In the genomic region with DNA sequence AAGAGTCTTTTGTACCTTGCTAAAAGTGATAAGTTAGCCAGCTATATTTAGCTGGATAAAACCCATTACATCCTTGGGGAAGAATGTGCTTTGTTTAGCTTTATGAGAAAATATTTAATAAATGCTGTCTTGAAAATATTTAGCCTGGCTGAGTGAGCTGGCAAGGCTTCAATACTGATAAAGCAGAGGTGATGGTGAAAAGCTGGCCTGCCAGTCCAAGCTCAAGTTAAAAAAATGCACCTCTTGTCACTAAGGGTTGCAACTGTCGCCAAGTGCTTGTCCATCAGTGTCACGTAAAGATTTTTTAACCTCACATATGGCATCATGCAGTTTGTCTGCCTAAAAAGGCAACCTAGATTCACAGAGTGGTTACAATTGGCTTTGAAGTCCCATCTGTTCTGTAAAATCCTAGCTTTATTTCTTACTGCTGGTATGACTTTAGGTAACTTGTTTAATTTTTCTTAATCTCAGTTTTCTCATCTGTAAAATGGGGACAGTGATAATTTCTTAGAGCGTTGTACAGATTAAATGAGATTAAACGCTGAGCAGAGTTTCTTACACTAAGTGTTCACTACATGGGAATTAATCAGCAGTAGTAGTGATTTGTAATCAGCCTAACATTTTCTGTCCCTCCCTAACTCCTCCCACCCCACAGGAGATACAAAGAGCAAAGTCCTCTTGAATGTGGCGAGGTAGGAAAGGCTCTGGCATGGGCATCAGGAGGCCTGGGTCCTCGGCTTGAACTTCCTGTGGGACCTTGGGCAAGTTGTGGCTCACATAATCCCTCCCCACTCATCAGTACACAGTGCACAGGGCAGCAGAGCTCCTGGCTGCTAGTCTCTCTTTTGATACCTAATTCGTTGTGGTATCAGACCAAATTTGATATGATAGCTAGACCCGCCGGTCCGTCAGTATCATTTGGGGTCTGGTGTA, we compare ENCODE assay signal across 11 cellular contexts. TPM values are rescaled to one million over a fixed set of nuclear protein-coding genes. Genes with fewer than 3 reads are reported as not detected.
DNase-seq lines count a peak whose midpoint lies in the region; ATAC-seq and TF ChIP-seq lines count a peak whose summit lies in the region.
"Had no signal": no experiment of that assay in that cellular context is flagged by ENCODE, and none has a peak within 500 bp of the region (broad histone marks: within the 10 kb centered on the region; RNA-seq: fewer than 3 reads in every experiment).

No MANE protein-coding gene starts in this region.

- H4K20me1 ChIP-seq in mammary epithelial cell (ENCODE audit: insufficient read depth, low read length): no peaks in the 10 kb centered on the region

- H3K4me1 Mint-ChIP-seq in MCF 10A (ENCODE audit: insufficient read depth, unreplicated experiment): peaks cover 68% of the 10 kb centered on the region

- H3K4me3 Mint-ChIP-seq in MCF 10A (ENCODE audit: unreplicated experiment): no peak overlapping the region
- H3K4me3 Mint-ChIP-seq: brain; T-helper 2 cell treated with Interferon-gamma antibody and Interleukin-4, amounts not matched to agents 5 μg/mL and 100 μg/mL, for 36 hours had no signal

- TF ChIP-seq CTCF in MCF 10A (IDR thresholded peaks at IDR 0.05; ENCODE audit: unreplicated experiment) (no peak), mammary epithelial cell (conservative IDR thresholded peaks at IDR 0.05 in 1 of 2, IDR thresholded peaks at IDR 0.05 in 1 of 2; ENCODE audit: extremely low read depth in 1 of 2, insufficient read depth in 1 of 2, low read depth in 1 of 2, low read length in 2 of 2) (no peak)

- DNase-seq in MCF 10A (ENCODE audit: unreplicated experiment) (no peak), mammary epithelial cell (no peak), myocyte (ENCODE audit: low read depth) (peak; percentile 22), posterior cingulate gyrus (no peak)
- no peak for DNase-seq in stimulated activated CD8-positive, alpha-beta memory T cell treated with anti-CD3 and anti-CD28 coated beads, Interleukin-4, amount 100 ng/mL, for 48 hours

- H3K9me3 ChIP-seq in mammary epithelial cell (replicated peaks; ENCODE audit: insufficient read depth, low read length) (no peaks in the 10 kb centered on the region), esophagus (ENCODE audit: control insufficient read depth in 2 of 2, insufficient read depth in 1 of 2, low read depth in 1 of 2, low read length in 1 of 2) (no peaks in the 10 kb centered on the region)

- 70% methylated on average over 10 of the region's 10 CpGs for WGBS in mammary epithelial cell (ENCODE audit: low coverage, missing lambda C conversion rate)
- WGBS in esophagus, 2 donors: 61 to 71% methylated on average over 10 of the region's 10 CpGs

- H3K27me3 Mint-ChIP-seq in MCF 10A (ENCODE audit: insufficient read depth, unreplicated experiment): no peaks in the 10 kb centered on the region

- H3K4me3 ChIP-seq in mammary epithelial cell (replicated peaks in 1 of 3; ENCODE audit: insufficient read depth in 1 of 3, low read depth in 2 of 3, low read length in 3 of 3) (no peak overlapping the region), esophagus (ENCODE audit: low read depth in 1 of 2, low read length in 2 of 2) (no peak overlapping the region)

- no peak overlapping the region for H3K9ac ChIP-seq in mammary epithelial cell (ENCODE audit: insufficient read depth, low read length)

- H3K27ac ChIP-seq in mammary epithelial cell (ENCODE audit: insufficient read depth, low read depth, low read length) (no peak overlapping the region), esophagus (ENCODE audit: low read depth in 2 of 2, low read length in 1 of 2) (peak overlapping the region; percentile 41 to 76)
- H3K27ac ChIP-seq: C4-2B had no signal

- BruUV-seq in MCF 10A (replicated peaks; lab: Mats Ljungman, UMichigan) (no TSS peak), mammary epithelial cell (replicated peaks; lab: Mats Ljungman, UMichigan) (no TSS peak)

- intact Hi-C loops in MCF 10A (cut with micrococcal nuclease) (no loop called here), mammary epithelial cell (cut with micrococcal nuclease) (no loop called here), posterior cingulate gyrus (cut with DNase I) (no loop called here)

- in situ Hi-C loops in mammary epithelial cell (cut with MboI; ENCODE audit: low sequenced_read_pairs in 2 of 2): loop anchor here (25.0 kb wide), 2 partner anchors 777 to 1027 kb away; no protein-coding TSS in a partner anchor

- H3K36me3 ChIP-seq in mammary epithelial cell (ENCODE audit: insufficient read depth, low read length) (no peaks in the 10 kb centered on the region), esophagus (ENCODE audit: control insufficient read depth in 2 of 2, insufficient read depth in 2 of 2, low read length in 1 of 2) (peaks cover 0 to 3% of the 10 kb centered on the region in 2 donors)

- no peak overlapping the region for H2AFZ ChIP-seq in mammary epithelial cell (ENCODE audit: low read depth, low read length)

- no peaks in the 10 kb centered on the region for H3K9me3 Mint-ChIP-seq in MCF 10A (ENCODE audit: unreplicated experiment)
- H3K9me3 Mint-ChIP-seq: T-helper 2 cell treated with Interferon-gamma antibody and Interleukin-4, amounts not matched to agents 5 μg/mL and 100 μg/mL, for 36 hours had no signal

- H3K79me2 ChIP-seq in mammary epithelial cell (ENCODE audit: insufficient read depth, low read length): peaks cover 87% of the 10 kb centered on the region

- dilution Hi-C loops in mammary epithelial cell (cut with HindIII; ENCODE audit: low sequenced_read_pairs): no loop called here

- H3K27me3 ChIP-seq in mammary epithelial cell (ENCODE audit: insufficient read depth, low read length) (no peaks in the 10 kb centered on the region), esophagus (ENCODE audit: control insufficient read depth in 1 of 2, insufficient read depth in 2 of 2, low read length in 2 of 2) (no peaks in the 10 kb centered on the region)

- H3K27ac Mint-ChIP-seq in MCF 10A (ENCODE audit: low read depth, unreplicated experiment): peak overlapping the region; percentile 91

- CTCF ChIA-PET in MCF 10A (lab: Yijun Ruan, JAX) (interaction anchor here (1.1 to 1.5 kb wide), 3 partner anchors 9 to 34 kb away, joined by 3 to 5 read pairs (median 3); no protein-coding TSS in a partner anchor), mammary epithelial cell (lab: Charles Lee; ENCODE audit: low non-redundant PET) (no interaction called here)

- POLR2A ChIA-PET in MCF 10A (lab: Yijun Ruan, JAX): interaction anchor here (1.1 to 1.7 kb wide), 4 partner anchors 7 to 920 kb away, joined by 3 to 7 read pairs (median 4); a partner anchor contains a TSS

- peaks cover 74% of the 10 kb centered on the region for H3K36me3 Mint-ChIP-seq in MCF 10A (ENCODE audit: insufficient read depth, unreplicated experiment)

- ATAC-seq in GM21381 (IDR thresholded peaks at IDR 0.05; ENCODE audit: unreplicated experiment) (no peak), HG03159 (IDR thresholded peaks at IDR 0.05; ENCODE audit: unreplicated experiment) (no peak)

- H3K4me1 ChIP-seq in mammary epithelial cell (ENCODE audit: insufficient read depth, low read length) (peaks cover 41% of the 10 kb centered on the region), esophagus (ENCODE audit: control insufficient read depth in 2 of 2, insufficient read depth in 2 of 2, low read length in 1 of 2) (peaks cover 0 to 5% of the 10 kb centered on the region in 2 donors)

- no peak overlapping the region for H3K4me2 ChIP-seq in mammary epithelial cell (ENCODE audit: insufficient read depth, low read depth, low read length)

RNA-seq across cellular contexts. Expression of a gene that starts 48.7 kb away (rescaled TPM):
- total RNA-seq in MCF 10A (2022): 124 and 151 TPM in 2 replicates
- 100 to 1,000 TPM in 1 of 2 donors, 10 to 100 TPM in 1; 74.3 to 195 TPM for total RNA-seq in mammary epithelial cell
- polyA plus RNA-seq in mammary epithelial cell: 11.1 TPM
- polyA minus RNA-seq in mammary epithelial cell: 96.6 TPM
- 1 to 10 TPM; 5.0 to 8.2 TPM for polyA plus RNA-seq in esophagus
- total RNA-seq in myocyte: 13.8 and 27.1 TPM in 2 replicates
- polyA plus RNA-seq in myocyte (2012): 5.3 TPM
